ENCODE assay signal across 1 cellular context in genomic region chr17:10169274-10169673, GRCh38.
TF ChIP-seq lines count a peak whose summit lies in the region.

No MANE protein-coding gene starts in this region.

TF ChIP-seq in HepG2, 621 proteins besides CTCF, POLR2A, EP300 and RAD21:
- no peak for TF ChIP-seq ZFP1 (CRISPR knock-in tag; IDR thresholded peaks at IDR 0.05)
- no peak for TF ChIP-seq TAF15 (IDR thresholded peaks at IDR 0.05; ENCODE audit: low read depth, low read length, poor library complexity, severe bottlenecking)
- TF ChIP-seq ZFAT (CRISPR knock-in tag; conservative IDR thresholded peaks at IDR 0.05), result no peak
- TF ChIP-seq, protein P1, sequence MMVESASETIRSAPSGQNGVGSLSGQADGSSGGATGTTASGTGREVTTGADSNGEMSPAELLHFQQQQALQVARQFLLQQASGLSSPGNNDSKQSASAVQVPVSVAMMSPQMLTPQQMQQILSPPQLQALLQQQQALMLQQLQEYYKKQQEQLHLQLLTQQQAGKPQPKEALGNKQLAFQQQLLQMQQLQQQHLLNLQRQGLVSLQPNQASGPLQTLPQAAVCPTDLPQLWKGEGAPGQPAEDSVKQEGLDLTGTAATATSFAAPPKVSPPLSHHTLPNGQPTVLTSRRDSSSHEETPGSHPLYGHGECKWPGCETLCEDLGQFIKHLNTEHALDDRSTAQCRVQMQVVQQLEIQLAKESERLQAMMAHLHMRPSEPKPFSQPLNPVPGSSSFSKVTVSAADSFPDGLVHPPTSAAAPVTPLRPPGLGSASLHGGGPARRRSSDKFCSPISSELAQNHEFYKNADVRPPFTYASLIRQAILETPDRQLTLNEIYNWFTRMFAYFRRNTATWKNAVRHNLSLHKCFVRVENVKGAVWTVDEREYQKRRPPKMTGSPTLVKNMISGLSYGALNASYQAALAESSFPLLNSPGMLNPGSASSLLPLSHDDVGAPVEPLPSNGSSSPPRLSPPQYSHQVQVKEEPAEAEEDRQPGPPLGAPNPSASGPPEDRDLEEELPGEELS (CRISPR knock-in tag; IDR thresholded peaks at IDR 0.05), result no peak
- TF ChIP-seq, protein P2, sequence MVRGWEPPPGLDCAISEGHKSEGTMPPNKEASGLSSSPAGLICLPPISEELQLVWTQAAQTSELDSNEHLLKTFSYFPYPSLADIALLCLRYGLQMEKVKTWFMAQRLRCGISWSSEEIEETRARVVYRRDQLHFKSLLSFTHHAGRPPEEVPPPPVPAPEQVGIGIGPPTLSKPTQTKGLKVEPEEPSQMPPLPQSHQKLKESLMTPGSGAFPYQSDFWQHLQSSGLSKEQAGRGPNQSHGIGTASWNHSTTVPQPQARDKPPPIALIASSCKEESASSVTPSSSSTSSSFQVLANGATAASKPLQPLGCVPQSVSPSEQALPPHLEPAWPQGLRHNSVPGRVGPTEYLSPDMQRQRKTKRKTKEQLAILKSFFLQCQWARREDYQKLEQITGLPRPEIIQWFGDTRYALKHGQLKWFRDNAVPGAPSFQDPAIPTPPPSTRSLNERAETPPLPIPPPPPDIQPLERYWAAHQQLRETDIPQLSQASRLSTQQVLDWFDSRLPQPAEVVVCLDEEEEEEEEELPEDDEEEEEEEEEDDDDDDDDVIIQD (CRISPR knock-in tag; IDR thresholded peaks at IDR 0.05; ENCODE audit: low read depth), result no peak
- TF ChIP-seq, protein P3, sequence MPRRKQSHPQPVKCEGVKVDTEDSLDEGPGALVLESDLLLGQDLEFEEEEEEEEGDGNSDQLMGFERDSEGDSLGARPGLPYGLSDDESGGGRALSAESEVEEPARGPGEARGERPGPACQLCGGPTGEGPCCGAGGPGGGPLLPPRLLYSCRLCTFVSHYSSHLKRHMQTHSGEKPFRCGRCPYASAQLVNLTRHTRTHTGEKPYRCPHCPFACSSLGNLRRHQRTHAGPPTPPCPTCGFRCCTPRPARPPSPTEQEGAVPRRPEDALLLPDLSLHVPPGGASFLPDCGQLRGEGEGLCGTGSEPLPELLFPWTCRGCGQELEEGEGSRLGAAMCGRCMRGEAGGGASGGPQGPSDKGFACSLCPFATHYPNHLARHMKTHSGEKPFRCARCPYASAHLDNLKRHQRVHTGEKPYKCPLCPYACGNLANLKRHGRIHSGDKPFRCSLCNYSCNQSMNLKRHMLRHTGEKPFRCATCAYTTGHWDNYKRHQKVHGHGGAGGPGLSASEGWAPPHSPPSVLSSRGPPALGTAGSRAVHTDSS (CRISPR knock-in tag; conservative IDR thresholded peaks at IDR 0.05), result no peak
- no peak for TF ChIP-seq AGO2 (optimal IDR thresholded peaks at IDR 0.05; ENCODE audit: low read depth, low read length)
- TF ChIP-seq SRSF9 (IDR thresholded peaks at IDR 0.05; ENCODE audit: borderline replicate concordance, insufficient read depth, low read depth, low read length, poor library complexity, severe bottlenecking), result no peak
- TF ChIP-seq ZNF678 (CRISPR knock-in tag; IDR thresholded peaks at IDR 0.05), result no peak
- no peak for TF ChIP-seq SMAD9 (CRISPR knock-in tag; IDR thresholded peaks at IDR 0.05)
- TF ChIP-seq, protein P4, sequence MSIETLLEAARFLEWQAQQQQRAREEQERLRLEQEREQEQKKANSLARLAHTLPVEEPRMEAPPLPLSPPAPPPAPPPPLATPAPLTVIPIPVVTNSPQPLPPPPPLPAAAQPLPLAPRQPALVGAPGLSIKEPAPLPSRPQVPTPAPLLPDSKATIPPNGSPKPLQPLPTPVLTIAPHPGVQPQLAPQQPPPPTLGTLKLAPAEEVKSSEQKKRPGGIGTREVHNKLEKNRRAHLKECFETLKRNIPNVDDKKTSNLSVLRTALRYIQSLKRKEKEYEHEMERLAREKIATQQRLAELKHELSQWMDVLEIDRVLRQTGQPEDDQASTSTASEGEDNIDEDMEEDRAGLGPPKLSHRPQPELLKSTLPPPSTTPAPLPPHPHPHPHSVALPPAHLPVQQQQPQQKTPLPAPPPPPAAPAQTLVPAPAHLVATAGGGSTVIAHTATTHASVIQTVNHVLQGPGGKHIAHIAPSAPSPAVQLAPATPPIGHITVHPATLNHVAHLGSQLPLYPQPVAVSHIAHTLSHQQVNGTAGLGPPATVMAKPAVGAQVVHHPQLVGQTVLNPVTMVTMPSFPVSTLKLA (IDR thresholded peaks at IDR 0.05), result no peak
- TF ChIP-seq ZNF660 (CRISPR knock-in tag; IDR thresholded peaks at IDR 0.05; ENCODE audit: borderline replicate concordance, low read depth), result no peak
- TF ChIP-seq KLF16 (CRISPR knock-in tag; IDR thresholded peaks at IDR 0.05), result no peak
- TF ChIP-seq ZNF460 (CRISPR knock-in tag; IDR thresholded peaks at IDR 0.05; ENCODE audit: borderline replicate concordance), result no peak
- TF ChIP-seq ZNF772 (CRISPR knock-in tag; IDR thresholded peaks at IDR 0.05), result no peak
